14 cellular contexts compared by ENCODE assay signal in the genomic region with DNA sequence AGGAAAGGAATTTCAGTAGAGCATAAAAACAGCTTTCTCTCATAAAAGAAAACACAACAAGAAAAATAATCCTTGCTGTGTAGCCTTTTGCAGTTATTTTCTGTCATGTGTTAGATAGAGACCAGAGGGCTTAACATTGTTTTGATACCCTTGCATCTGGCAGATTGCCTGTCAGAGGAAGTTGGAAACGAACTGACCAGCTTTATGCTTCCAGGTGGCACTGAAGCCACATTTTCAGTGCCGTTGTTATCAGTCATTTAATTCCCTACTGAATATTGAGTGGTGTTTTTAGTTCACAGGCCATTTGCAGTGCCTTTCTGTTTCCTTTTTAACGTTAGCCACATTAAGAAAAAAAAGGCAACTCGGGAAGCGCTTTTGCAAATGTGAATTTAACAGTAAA. TPM values are rescaled to one million over a fixed set of nuclear protein-coding genes. Genes with fewer than 3 reads are reported as not detected.
DNase-seq lines count a peak whose midpoint lies in the region; ATAC-seq and TF ChIP-seq lines count a peak whose summit lies in the region.
"Had no signal": no experiment of that assay in that cellular context is flagged by ENCODE, and none has a peak within 500 bp of the region (broad histone marks: within the 10 kb centered on the region; RNA-seq: fewer than 3 reads in every experiment).

No MANE protein-coding gene starts in this region.

- peaks cover 0 to 6% of the 10 kb centered on the region in 2 donors for H3K4me1 ChIP-seq in uterus
- H3K4me1 ChIP-seq: vagina had no signal

- H3K9me3 ChIP-seq in uterus = no peaks in the 10 kb centered on the region
- H3K9me3 ChIP-seq: vagina had no signal

- no peak for TF ChIP-seq POLR2A in uterus (IDR thresholded peaks at IDR 0.05)

- TF ChIP-seq CTCF in natural killer cell (IDR thresholded peaks at IDR 0.05) = no peak
- TF ChIP-seq CTCF in brain (conservative IDR thresholded peaks at IDR 0.05) = no peak
- TF ChIP-seq CTCF in mesothelial cell of epicardium (IDR thresholded peaks at IDR 0.05; ENCODE audit: unreplicated experiment) = no peak
- no peak for TF ChIP-seq CTCF in uterus (IDR thresholded peaks at IDR 0.05)

- no peak for ATAC-seq in natural killer cell treated with Interleukin-12 subunit alpha and Interleukin-12 subunit beta and Interleukin-15 and Interleukin-18, amount 100 ng/mL, for 72 hours
- ATAC-seq in natural killer cell (no peak), GM21737 (IDR thresholded peaks at IDR 0.05; ENCODE audit: unreplicated experiment) (no peak)
- ATAC-seq in activated T-helper 17 cell treated with anti-CD3 and anti-CD28 coated beads, Interleukin-2, amount 50 U/mL, for 72 hours (replicated peaks) = no peak

- H3K27me3 ChIP-seq in uterus = no peaks in the 10 kb centered on the region
- H3K27me3 ChIP-seq: vagina had no signal

- H3K36me3 ChIP-seq in uterus = no peaks in the 10 kb centered on the region
- H3K36me3 ChIP-seq: vagina had no signal

- H3K27me3 Mint-ChIP-seq in natural killer cell treated with Interleukin-12 subunit alpha and Interleukin-12 subunit beta and Interleukin-15 and Interleukin-18, amount 100 ng/mL, for 72 hours = peaks cover 6 to 13% of the 10 kb centered on the region in 2 donors
- H3K27me3 Mint-ChIP-seq in natural killer cell (ENCODE audit: low read depth in 2 of 2) (peaks cover 6 to 9% of the 10 kb centered on the region in 2 donors), brain (no peaks in the 10 kb centered on the region), mesothelial cell of epicardium (ENCODE audit: low read depth) (no peaks in the 10 kb centered on the region)
- H3K27me3 Mint-ChIP-seq in activated T-helper 17 cell treated with anti-CD3 and anti-CD28 coated beads, Interleukin-2, amount 50 U/mL, for 72 hours = peaks cover 3% of the 10 kb centered on the region

- H3K4me3 ChIP-seq in uterus = no peak overlapping the region
- H3K4me3 ChIP-seq: vagina had no signal

- no peaks in the 10 kb centered on the region for H3K36me3 Mint-ChIP-seq in natural killer cell treated with Interleukin-12 subunit alpha and Interleukin-12 subunit beta and Interleukin-15 and Interleukin-18, amount 100 ng/mL, for 72 hours
- no peaks in the 10 kb centered on the region for H3K36me3 Mint-ChIP-seq in natural killer cell
- no peaks in the 10 kb centered on the region for H3K36me3 Mint-ChIP-seq in brain
- no peaks in the 10 kb centered on the region for H3K36me3 Mint-ChIP-seq in mesothelial cell of epicardium
- no peaks in the 10 kb centered on the region for H3K36me3 Mint-ChIP-seq in activated T-helper 17 cell treated with anti-CD3 and anti-CD28 coated beads, Interleukin-2, amount 50 U/mL, for 72 hours (ENCODE audit: low read depth)

- peaks cover 3 to 16% of the 10 kb centered on the region in 2 donors for H3K4me1 Mint-ChIP-seq in natural killer cell treated with Interleukin-12 subunit alpha and Interleukin-12 subunit beta and Interleukin-15 and Interleukin-18, amount 100 ng/mL, for 72 hours (ENCODE audit: low read depth in 2 of 2)
- H3K4me1 Mint-ChIP-seq in natural killer cell = peaks cover 0 to 9% of the 10 kb centered on the region in 2 donors
- peaks cover 38% of the 10 kb centered on the region for H3K4me1 Mint-ChIP-seq in brain
- H3K4me1 Mint-ChIP-seq in mesothelial cell of epicardium = peaks cover 15% of the 10 kb centered on the region
- peaks cover 4% of the 10 kb centered on the region for H3K4me1 Mint-ChIP-seq in activated T-helper 17 cell treated with anti-CD3 and anti-CD28 coated beads, Interleukin-2, amount 50 U/mL, for 72 hours

- intact Hi-C loops in natural killer cell (cut with micrococcal nuclease) = no loop called here
- intact Hi-C loops in uterus (cut with DNase I; ENCODE audit: low total_unique reads) = no loop called here

- H3K4me3 Mint-ChIP-seq in natural killer cell treated with Interleukin-12 subunit alpha and Interleukin-12 subunit beta and Interleukin-15 and Interleukin-18, amount 100 ng/mL, for 72 hours = peak overlapping the region; percentile 28
- H3K4me3 Mint-ChIP-seq in natural killer cell = no peak overlapping the region
- H3K4me3 Mint-ChIP-seq in brain = peak overlapping the region in 2 of 5 experiments; percentile 28 to 37
- H3K4me3 Mint-ChIP-seq in mesothelial cell of epicardium = no peak overlapping the region
- no peak overlapping the region for H3K4me3 Mint-ChIP-seq in activated T-helper 17 cell treated with anti-CD3 and anti-CD28 coated beads, Interleukin-2, amount 50 U/mL, for 72 hours

- no peak overlapping the region for H3K27ac Mint-ChIP-seq in natural killer cell treated with Interleukin-12 subunit alpha and Interleukin-12 subunit beta and Interleukin-15 and Interleukin-18, amount 100 ng/mL, for 72 hours
- H3K27ac Mint-ChIP-seq in natural killer cell (no peak overlapping the region), brain (peak overlapping the region in 4 of 5 experiments; percentile 16 to 76 (median 62)), mesothelial cell of epicardium (peak overlapping the region; percentile 70)
- no peak overlapping the region for H3K27ac Mint-ChIP-seq in activated T-helper 17 cell treated with anti-CD3 and anti-CD28 coated beads, Interleukin-2, amount 50 U/mL, for 72 hours

- H3K9me3 Mint-ChIP-seq in natural killer cell treated with Interleukin-12 subunit alpha and Interleukin-12 subunit beta and Interleukin-15 and Interleukin-18, amount 100 ng/mL, for 72 hours = no peaks in the 10 kb centered on the region
- no peaks in the 10 kb centered on the region for H3K9me3 Mint-ChIP-seq in natural killer cell
- H3K9me3 Mint-ChIP-seq in brain = no peaks in the 10 kb centered on the region
- no peaks in the 10 kb centered on the region for H3K9me3 Mint-ChIP-seq in mesothelial cell of epicardium
- no peaks in the 10 kb centered on the region for H3K9me3 Mint-ChIP-seq in activated T-helper 17 cell treated with anti-CD3 and anti-CD28 coated beads, Interleukin-2, amount 50 U/mL, for 72 hours

- no peak for DNase-seq in natural killer cell treated with Interleukin-12 subunit alpha and Interleukin-12 subunit beta and Interleukin-15 and Interleukin-18, amount 100 ng/mL, for 72 hours (ENCODE audit: low spot score)
- DNase-seq in natural killer cell (no peak), mesothelial cell of epicardium (ENCODE audit: low spot score in 2 of 2, unreplicated experiment in 2 of 2) (no peak), uterus (no peak), NCI-H128 (lab: John Stamatoyannopoulos, UW; ENCODE audit: unreplicated experiment) (no peak)
- DNase-seq: activated CD4-positive, alpha-beta T cell treated with anti-CD3 and anti-CD28 coated beads for 4 hours; mammary epithelial cell; NCI-H1048; NCI-H774 had no signal

- H3K27ac ChIP-seq in uterus = peak overlapping the region; percentile 2 to 25
- H3K27ac ChIP-seq: vagina had no signal

RNA-seq across cellular contexts. Expression of a gene that starts 21.5 kb away (rescaled TPM):
- total RNA-seq in natural killer cell treated with Interleukin-12 subunit alpha and Interleukin-12 subunit beta and Interleukin-15 and Interleukin-18, amount 100 ng/mL, for 72 hours = not detected
- total RNA-seq in natural killer cell (not detected), mesothelial cell of epicardium (not detected in 3 replicates), uterus (1 to 10 TPM in 1 of 4 donors, not detected in 3; 1.6 TPM)
- not detected for polyA plus RNA-seq in brain (ENCODE audit: insufficient read depth, low read depth, low replicate concordance)
- not detected for total RNA-seq in activated T-helper 17 cell treated with anti-CD3 and anti-CD28 coated beads, Interleukin-2, amount 50 U/mL, for 72 hours
- total RNA-seq: mammary epithelial cell, skeletal muscle tissue, vagina had no signal
- polyA plus RNA-seq: mammary epithelial cell had no signal

RNA-seq across cellular contexts. Expression of a gene that starts 25.2 kb away (rescaled TPM):
- total RNA-seq in natural killer cell treated with Interleukin-12 subunit alpha and Interleukin-12 subunit beta and Interleukin-15 and Interleukin-18, amount 100 ng/mL, for 72 hours = 1 to 10 TPM in 1 of 2 donors, under 1 TPM in 1; 0.89 to 2.2 TPM
- 1 to 10 TPM in 2 of 3 donors, under 1 TPM in 1; 0.94 to 1.9 (median 1.8) TPM for total RNA-seq in natural killer cell
- polyA plus RNA-seq in brain (ENCODE audit: insufficient read depth, low read depth, low replicate concordance) = 5.1 TPM
- 31.7 to 40.5 TPM (median 34.0 TPM) in 3 replicates for total RNA-seq in mesothelial cell of epicardium
- total RNA-seq in uterus = 10 to 100 TPM in 3 of 4 donors, 1 to 10 TPM in 1; 4.1 to 56.1 (median 17.4) TPM
- total RNA-seq in activated T-helper 17 cell treated with anti-CD3 and anti-CD28 coated beads, Interleukin-2, amount 50 U/mL, for 72 hours = 1 to 10 TPM in 1 of 2 donors, under 1 TPM in 1; 0.80 to 1.3 TPM

RNA-seq across cellular contexts. Expression of a gene that starts 51.7 kb away (rescaled TPM):
- total RNA-seq in natural killer cell treated with Interleukin-12 subunit alpha and Interleukin-12 subunit beta and Interleukin-15 and Interleukin-18, amount 100 ng/mL, for 72 hours = under 1 TPM; 0.25 to 0.55 TPM
- total RNA-seq in natural killer cell (1 to 10 TPM in 2 of 3 donors, under 1 TPM in 1; 0.96 to 2.1 (median 1.4) TPM), mesothelial cell of epicardium (1.4 to 2.9 TPM (median 1.9 TPM) in 3 replicates), uterus (1 to 10 TPM in 1 of 4 donors, under 1 TPM in 3; 0.26 to 3.5 (median 0.78) TPM)
- not detected for polyA plus RNA-seq in brain (ENCODE audit: insufficient read depth, low read depth, low replicate concordance)
- under 1 TPM; 0.13 to 0.29 TPM for total RNA-seq in activated T-helper 17 cell treated with anti-CD3 and anti-CD28 coated beads, Interleukin-2, amount 50 U/mL, for 72 hours

Comparison
In these comparisons a context has a peak if more than half of its experiments do, and no peak if none do; other contexts are left out.
1. H3K27ac Mint-ChIP-seq: peak in brain (4 of 5) and mesothelial cell of epicardium (single experiment); none in natural killer cell treated with Interleukin-12 subunit alpha and Interleukin-12 subunit beta and Interleukin-15 and Interleukin-18, amount 100 ng/mL, for 72 hours (0 of 2), natural killer cell (0 of 2) and activated T-helper 17 cell treated with anti-CD3 and anti-CD28 coated beads, Interleukin-2, amount 50 U/mL, for 72 hours (single experiment).